In genomic region chr18:22465859-22466602, GRCh38 we compare ENCODE assay signal across 10 cellular contexts. TPM values are rescaled to one million over a fixed set of nuclear protein-coding genes. Genes with fewer than 3 reads are reported as not detected.
A peak's percentile ranks its signal among the peaks of the same experiment; 100 is the strongest.
DNase-seq lines count a peak whose midpoint lies in the region; ATAC-seq and TF ChIP-seq lines count a peak whose summit lies in the region.
"Had no signal": no experiment of that assay in that cellular context is flagged by ENCODE, and none has a peak within 500 bp of the region (broad histone marks: within the 10 kb centered on the region; RNA-seq: fewer than 3 reads in every experiment).

No MANE protein-coding gene starts in this region.

- CTCF ChIA-PET in activated CD8-positive, alpha-beta memory T cell treated with anti-CD3 and anti-CD28 coated beads, Interleukin-2, amount 10 ng/mL, durations not matched to agents 7 days and 5 days (lab: Charles Lee), result no interaction called here

- intact Hi-C loops in left colon (cut with DNase I, micrococcal nuclease), result no loop called here

- no peak overlapping the region for H3K27ac Mint-ChIP-seq in activated CD8-positive, alpha-beta memory T cell treated with anti-CD3 and anti-CD28 coated beads, Interleukin-2, amount 10 ng/mL, durations not matched to agents 7 days and 5 days

- H3K36me3 Mint-ChIP-seq in activated CD8-positive, alpha-beta memory T cell treated with anti-CD3 and anti-CD28 coated beads, Interleukin-2, amount 10 ng/mL, durations not matched to agents 7 days and 5 days, result no peaks in the 10 kb centered on the region
- H3K36me3 Mint-ChIP-seq: CD4-positive, CD25-positive, alpha-beta regulatory T cell had no signal

- in situ Hi-C loops in astrocyte of the spinal cord (cut with HindIII; ENCODE audit: low sequenced_read_pairs), result no loop called here

- peak; percentile 57 for ATAC-seq in activated CD8-positive, alpha-beta memory T cell treated with anti-CD3 and anti-CD28 coated beads, Interleukin-2, amount 10 ng/mL, durations not matched to agents 7 days and 5 days
- ATAC-seq in left colon (peak; percentile 58), upper lobe of left lung (ENCODE audit: low FRiP score in 2 of 2) (peak; percentile 90 to 92)

- no peak for DNase-seq in activated CD8-positive, alpha-beta memory T cell treated with anti-CD3 and anti-CD28 coated beads, Interleukin-2, amount 10 ng/mL, durations not matched to agents 7 days and 5 days
- no peak for DNase-seq in activated CD8-positive, alpha-beta memory T cell treated with anti-CD3 and anti-CD28 coated beads, Interleukin-2, amount 50 U/mL, for 48 hours
- DNase-seq in astrocyte of the spinal cord (ENCODE audit: low read depth, low spot score) (peak; percentile 93), left colon (no peak), upper lobe of left lung (peak in 1 of 2 donors; percentile 69), NCI-H2196 (lab: John Stamatoyannopoulos, UW; ENCODE audit: unreplicated experiment) (no peak), cerebellar nuclear complex (lab: John Stamatoyannopoulos, UW) (no peak), COLO668 (lab: John Stamatoyannopoulos, UW; ENCODE audit: unreplicated experiment) (no peak)
- DNase-seq: CD4-positive, CD25-positive, alpha-beta regulatory T cell had no signal

- H3K27me3 Mint-ChIP-seq in activated CD8-positive, alpha-beta memory T cell treated with anti-CD3 and anti-CD28 coated beads, Interleukin-2, amount 10 ng/mL, durations not matched to agents 7 days and 5 days, result no peaks in the 10 kb centered on the region
- H3K27me3 Mint-ChIP-seq: CD4-positive, CD25-positive, alpha-beta regulatory T cell had no signal

- WGBS in upper lobe of left lung, 2 donors, result 58 to 64% methylated on average over 5 of the region's 5 CpGs

- H3K9me3 Mint-ChIP-seq in activated CD8-positive, alpha-beta memory T cell treated with anti-CD3 and anti-CD28 coated beads, Interleukin-2, amount 10 ng/mL, durations not matched to agents 7 days and 5 days (ENCODE audit: low read depth), result no peaks in the 10 kb centered on the region

- H3K27me3 ChIP-seq in upper lobe of left lung, result no peaks in the 10 kb centered on the region

- no peak for TF ChIP-seq POLR2A in upper lobe of left lung (IDR thresholded peaks at IDR 0.05)

- peaks cover 4% of the 10 kb centered on the region for H3K4me1 Mint-ChIP-seq in activated CD8-positive, alpha-beta memory T cell treated with anti-CD3 and anti-CD28 coated beads, Interleukin-2, amount 10 ng/mL, durations not matched to agents 7 days and 5 days
- H3K4me1 Mint-ChIP-seq: CD4-positive, CD25-positive, alpha-beta regulatory T cell had no signal

- TF ChIP-seq CTCF in astrocyte of the spinal cord (IDR thresholded peaks at IDR 0.05; ENCODE audit: low read depth, low read length) (no peak), upper lobe of left lung (IDR thresholded peaks at IDR 0.05) (no peak)

- H3K4me3 Mint-ChIP-seq in activated CD8-positive, alpha-beta memory T cell treated with anti-CD3 and anti-CD28 coated beads, Interleukin-2, amount 10 ng/mL, durations not matched to agents 7 days and 5 days, result no peak overlapping the region
- H3K4me3 Mint-ChIP-seq: CD4-positive, CD25-positive, alpha-beta regulatory T cell had no signal

- TF ChIP-seq EP300 in upper lobe of left lung (IDR thresholded peaks at IDR 0.05), result peak in 1 of 4 donors; percentile 84

- peaks cover 41 to 47% (median 45%) of the 10 kb centered on the region in 4 donors for H3K4me1 ChIP-seq in upper lobe of left lung

- H3K4me3 ChIP-seq in astrocyte of the spinal cord (ENCODE audit: low read depth, low read length) (no peak overlapping the region), upper lobe of left lung (no peak overlapping the region)

- H3K9me3 ChIP-seq in upper lobe of left lung, result no peaks in the 10 kb centered on the region

- peak overlapping the region in 3 of 4 donors; percentile 55 to 68 (median 66) for H3K27ac ChIP-seq in upper lobe of left lung

- H3K36me3 ChIP-seq in upper lobe of left lung, result no peaks in the 10 kb centered on the region

RNA-seq across cellular contexts. Expression of gene CTAGE1, which starts 48.3 kb away (rescaled TPM):
- total RNA-seq in activated CD8-positive, alpha-beta memory T cell treated with anti-CD3 and anti-CD28 coated beads, Interleukin-2, amount 10 ng/mL, durations not matched to agents 7 days and 5 days, result not detected
- not detected for total RNA-seq in left colon
- not detected for total RNA-seq in upper lobe of left lung
- total RNA-seq: activated CD8-positive, alpha-beta memory T cell treated with anti-CD3 and anti-CD28 coated beads for 36 hours; CD4-positive, CD25-positive, alpha-beta regulatory T cell had no signal
